Comparison of ENCODE assay signal across 10 cellular contexts in genomic region chr1:109501644-109502367, GRCh38. TPM values are rescaled to one million over a fixed set of nuclear protein-coding genes. Genes with fewer than 3 reads are reported as not detected.
DNase-seq lines count a peak whose midpoint lies in the region; ATAC-seq and TF ChIP-seq lines count a peak whose summit lies in the region.
"Had no signal": no experiment of that assay in that cellular context is flagged by ENCODE, and none has a peak within 500 bp of the region (broad histone marks: within the 10 kb centered on the region; RNA-seq: fewer than 3 reads in every experiment).

No MANE protein-coding gene starts in this region.

- H3K27me3 Mint-ChIP-seq in brain: no peaks in the 10 kb centered on the region
- H3K27me3 Mint-ChIP-seq: type B pancreatic cell had no signal

- H3K27ac Mint-ChIP-seq in brain: peak overlapping the region in 4 of 5 experiments; percentile 78 to 95 (median 88)

- H3K4me1 Mint-ChIP-seq in brain: peaks cover 80% of the 10 kb centered on the region

- DNase-seq in GF-D8 (lab: John Stamatoyannopoulos, UW) (peak; percentile 82), OCI-M1 (lab: John Stamatoyannopoulos, UW) (peak; percentile 73), cerebellar nuclear complex (lab: John Stamatoyannopoulos, UW) (no peak)
- DNase-seq: Calu3 had no signal

- H3K9me3 Mint-ChIP-seq in brain: no peaks in the 10 kb centered on the region
- H3K9me3 Mint-ChIP-seq: type B pancreatic cell had no signal

- no peak for TF ChIP-seq CTCF in brain (conservative IDR thresholded peaks at IDR 0.05)

- H3K4me3 Mint-ChIP-seq in brain: peak overlapping the region in 1 of 5 experiments; percentile 19
- H3K4me3 Mint-ChIP-seq: type B pancreatic cell had no signal

- no peak overlapping the region for H3K4me3 ChIP-seq in skin epidermis
- H3K4me3 ChIP-seq: lung had no signal

- peak overlapping the region in 11 of 21 experiments; percentile 13 to 81 (median 66) for H3K27ac ChIP-seq in skin epidermis

- ATAC-seq in GM19467 (IDR thresholded peaks at IDR 0.05; ENCODE audit: unreplicated experiment) (no peak), HG03175 (IDR thresholded peaks at IDR 0.05; ENCODE audit: unreplicated experiment) (no peak)

- H3K36me3 Mint-ChIP-seq in brain: peaks cover 22% of the 10 kb centered on the region
- H3K36me3 Mint-ChIP-seq: type B pancreatic cell had no signal

RNA-seq across cellular contexts. Expression of gene AMIGO1, which starts 7.7 kb away (rescaled TPM):
- 19.2 TPM for polyA plus RNA-seq in brain (ENCODE audit: insufficient read depth, low read depth, low replicate concordance)

RNA-seq across cellular contexts. Expression of gene CYB561D1, which starts 7.9 kb away (rescaled TPM):
- polyA plus RNA-seq in brain (ENCODE audit: insufficient read depth, low read depth, low replicate concordance): 7.5 TPM

RNA-seq across cellular contexts. Expression of gene ATXN7L2, which starts 18.1 kb away (rescaled TPM):
- polyA plus RNA-seq in brain (ENCODE audit: insufficient read depth, low read depth, low replicate concordance): 9.2 TPM

RNA-seq across cellular contexts. Expression of gene SYPL2, which starts 35.5 kb away (rescaled TPM):
- polyA plus RNA-seq in brain (ENCODE audit: insufficient read depth, low read depth, low replicate concordance): 0.22 TPM

RNA-seq across cellular contexts. Expression of gene GPR61, which starts 37.9 kb away (rescaled TPM):
- polyA plus RNA-seq in brain (ENCODE audit: insufficient read depth, low read depth, low replicate concordance): 1.6 TPM
- polyA plus RNA-seq: lung had no signal

Comparison
In these comparisons a context has a peak if more than half of its experiments do, and no peak if none do; other contexts are left out.
1. DNase-seq: peak in GF-D8 (single experiment) and OCI-M1 (single experiment); none in cerebellar nuclear complex (0 of 2).